In genomic region chr12:54357802-54358619, GRCh38 we compare ENCODE assay signal across 8 cellular contexts. TPM values are rescaled to one million over a fixed set of nuclear protein-coding genes. Genes with fewer than 3 reads are reported as not detected.
A peak's percentile ranks its signal among the peaks of the same experiment; 100 is the strongest.
DNase-seq lines count a peak whose midpoint lies in the region; ATAC-seq and TF ChIP-seq lines count a peak whose summit lies in the region.

No MANE protein-coding gene starts in this region.

- H3K36me3 ChIP-seq in adrenal gland (replicated peaks in 1 of 2) (no peaks in the 10 kb centered on the region), transverse colon (no peaks in the 10 kb centered on the region)

- in situ Hi-C loops in transverse colon (cut with MboI; ENCODE audit: low pct_ligation_motif_present in 1 of 4, low pct_unique_long_range_greater_than_20kb in 1 of 4, low sequenced_read_pairs in 3 of 4), result no loop called here

- no peak for ATAC-seq in HG03571 (IDR thresholded peaks at IDR 0.05; ENCODE audit: unreplicated experiment)

- TF ChIP-seq POLR2A in adrenal gland (IDR thresholded peaks at IDR 0.05), result no peak
- TF ChIP-seq POLR2A in transverse colon (IDR thresholded peaks at IDR 0.05), result no peak

- TF ChIP-seq EP300 in transverse colon (IDR thresholded peaks at IDR 0.05; ENCODE audit: low read depth), result no peak

- H3K4me1 ChIP-seq in adrenal gland (replicated peaks in 1 of 2) (peaks cover 19 to 27% of the 10 kb centered on the region in 2 donors), transverse colon (peaks cover 2 to 49% (median 27%) of the 10 kb centered on the region in 4 donors)

- WGBS in adrenal gland, 4 donors, result 32 to 44% (median 39%) methylated on average over 10 of the region's 10 CpGs
- 23 to 28% methylated on average over 8 to 10 of the region's 10 CpGs for WGBS in transverse colon (ENCODE audit: low coverage in 1 of 2), 2 donors

- no peaks in the 10 kb centered on the region for H3K9me3 ChIP-seq in AG04450 (ENCODE audit: control insufficient read depth, insufficient read depth, low read length)
- H3K9me3 ChIP-seq in adrenal gland (replicated peaks in 1 of 3), result no peaks in the 10 kb centered on the region
- no peaks in the 10 kb centered on the region for H3K9me3 ChIP-seq in transverse colon

- CTCF ChIA-PET in AG04450 (lab: Charles Lee), result interaction anchor here (0.7 to 7.0 kb wide), 11 partner anchors 10 to 144 kb away, joined by 3 to 48 read pairs (median 19); partner anchors contain the start of gene COPZ1

- no peak for TF ChIP-seq CTCF in AG04450 (IDR thresholded peaks at IDR 0.05; ENCODE audit: low read depth, low read length)
- no peak for TF ChIP-seq CTCF in adrenal gland (IDR thresholded peaks at IDR 0.05)
- TF ChIP-seq CTCF in transverse colon (IDR thresholded peaks at IDR 0.05), result no peak

- H3K27ac ChIP-seq in AG04450 (ENCODE audit: low read depth, low read length), result peak overlapping the region; percentile 57
- peak overlapping the region in 3 of 5 donors; percentile 93 to 96 (median 96) for H3K27ac ChIP-seq in adrenal gland
- H3K27ac ChIP-seq in layer of hippocampus (ENCODE audit: low read depth, low read length), result peak overlapping the region; percentile 93
- H3K27ac ChIP-seq in transverse colon, result peak overlapping the region; percentile 75 to 88 (median 82)

- intact Hi-C loops in adrenal gland (cut with DNase I) (no loop called here), transverse colon (cut with DNase I; ENCODE audit: low total_unique reads) (loop anchor here (2.0 kb wide), 1 partner anchor 27 kb away; no protein-coding TSS in a partner anchor)

- no peaks in the 10 kb centered on the region for H3K27me3 ChIP-seq in AG04450 (ENCODE audit: control insufficient read depth, insufficient read depth, low read length)
- H3K27me3 ChIP-seq in adrenal gland, result no peaks in the 10 kb centered on the region
- H3K27me3 ChIP-seq in layer of hippocampus (ENCODE audit: control insufficient read depth, insufficient read depth, low read length), result no peaks in the 10 kb centered on the region
- H3K27me3 ChIP-seq in transverse colon, result no peaks in the 10 kb centered on the region

- DNase-seq in AG04450 (ENCODE audit: low read depth, low spot score) (no peak), GM19238 (ENCODE audit: insufficient read length, low spot score) (peak; percentile 64), NCI-H774 (lab: John Stamatoyannopoulos, UW) (peak; percentile 26), adrenal gland (no peak), transverse colon (peak; percentile 32), HuH-7.5 (ENCODE audit: low spot score) (no peak)

- peak overlapping the region; percentile 65 for H3K4me3 ChIP-seq in AG04450 (ENCODE audit: low read depth, low read length)
- H3K4me3 ChIP-seq in adrenal gland, result peak overlapping the region in 2 of 4 donors; percentile 49 to 59
- peak overlapping the region in 3 of 4 donors; percentile 46 to 81 (median 60) for H3K4me3 ChIP-seq in transverse colon

- POLR2A ChIA-PET in AG04450 (lab: Yijun Ruan, JAX), result interaction anchor here (0.5 to 2.6 kb wide), 5 partner anchors 20 to 78 kb away, joined by 4 to 18 read pairs (median 14); partner anchors contain the start of genes CBX5, COPZ1 and HNRNPA1

RNA-seq across cellular contexts. Expression of gene GPR84, which starts 6.3 kb away (rescaled TPM):
- polyA plus RNA-seq in AG04450 (2011; rRNA removed), result not detected in 2 replicates
- not detected in 2 replicates for polyA minus RNA-seq in AG04450 (2011; rRNA and poly(A)+ RNA removed)
- total RNA-seq in adrenal gland, result 1 to 10 TPM in 5 of 8 donors, under 1 TPM in 3; 0.18 to 6.8 (median 1.3) TPM
- 1 to 10 TPM in 1 of 3 donors, under 1 TPM in 2; 0.56 to 1.3 (median 0.93) TPM for polyA plus RNA-seq in adrenal gland
- total RNA-seq in transverse colon, result not detected

RNA-seq across cellular contexts. Expression of gene ZNF385A, which starts 26.5 kb away (rescaled TPM):
- polyA plus RNA-seq in AG04450 (2011; rRNA removed) (1.5 and 2.8 TPM in 2 replicates), adrenal gland (10 to 100 TPM in 2 of 3 donors, 1 to 10 TPM in 1; 2.7 to 28.0 (median 24.3) TPM)
- polyA minus RNA-seq in AG04450 (2011; rRNA and poly(A)+ RNA removed), result 2.9 and 3.1 TPM in 2 replicates
- total RNA-seq in adrenal gland (10 to 100 TPM in 6 of 8 donors, 1 to 10 TPM in 2; 6.5 to 38.2 (median 13.1) TPM), transverse colon (10 to 100 TPM in 1 of 4 donors, 1 to 10 TPM in 3; 1.9 to 17.5 (median 5.7) TPM)

RNA-seq across cellular contexts. Expression of gene COPZ1, which starts 33.1 kb away (rescaled TPM):
- 355 and 404 TPM in 2 replicates for polyA plus RNA-seq in AG04450 (2011; rRNA removed)
- polyA minus RNA-seq in AG04450 (2011; rRNA and poly(A)+ RNA removed), result 137 and 153 TPM in 2 replicates
- total RNA-seq in adrenal gland, result 100 to 1,000 TPM in 7 of 8 donors, 10 to 100 TPM in 1; 95.2 to 183 (median 152) TPM
- 100 to 1,000 TPM in 1 of 3 donors, 10 to 100 TPM in 2; 54.7 to 252 (median 80.9) TPM for polyA plus RNA-seq in adrenal gland
- 10 to 100 TPM; 25.8 to 79.6 (median 63.6) TPM for total RNA-seq in transverse colon

RNA-seq across cellular contexts. Expression of gene NFE2, which starts 57.2 kb away (rescaled TPM):
- polyA plus RNA-seq in AG04450 (2011; rRNA removed), result 0.25 and 0.37 TPM in 2 replicates
- 0.30 and 0.41 TPM in 2 replicates for polyA minus RNA-seq in AG04450 (2011; rRNA and poly(A)+ RNA removed)
- total RNA-seq in adrenal gland, result under 1 TPM in 2 of 8 donors, not detected in 6; 0.47 to 0.72 TPM
- polyA plus RNA-seq in adrenal gland, result under 1 TPM; 0.13 to 0.80 (median 0.34) TPM
- not detected for total RNA-seq in transverse colon

Comparison
In these comparisons a context has a peak if more than half of its experiments do, and no peak if none do; other contexts are left out.
1. DNase-seq: peak in GM19238 (single experiment), NCI-H774 (single experiment) and transverse colon (single experiment); none in AG04450 (single experiment), adrenal gland (0 of 7) and HuH-7.5 (single experiment).
2. Peak in every context shown above with its lines, with median percentiles within 50 percentile points of each other: H3K27ac ChIP-seq.